In genomic region chr22:48305726-48306235, GRCh38 we compare ENCODE assay signal across 16 cellular contexts.
DNase-seq lines count a peak whose midpoint lies in the region; ATAC-seq, FAIRE-seq and TF ChIP-seq lines count a peak whose summit lies in the region.
"Had no signal": no experiment of that assay in that cellular context is flagged by ENCODE, and none has a peak within 500 bp of the region (broad histone marks: within the 10 kb centered on the region; RNA-seq: fewer than 3 reads in every experiment).

No MANE protein-coding gene starts in this region.

- no peak overlapping the region for H2BK5ac ChIP-seq in H9 (ENCODE audit: insufficient read length, low read length)

- H3K9ac ChIP-seq in H9 (ENCODE audit: extremely low read depth, insufficient read length, low read length) (no peak overlapping the region), kidney (ENCODE audit: low read length in 2 of 2) (no peak overlapping the region)

- CTCF ChIA-PET in activated CD8-positive, alpha-beta T cell treated with anti-CD3 and anti-CD28 coated beads, Interleukin-2, amount 10 ng/mL, durations not matched to agents 7 days and 5 days (lab: Charles Lee) = no interaction called here

- H3K14ac ChIP-seq in H9 (ENCODE audit: insufficient read depth, low read length) = peak overlapping the region; percentile 39; the same call in 1 of the 2 replicates

- TF ChIP-seq CTCF in GM13976 (IDR thresholded peaks at IDR 0.05; ENCODE audit: borderline replicate concordance, control extremely low read depth, extremely low read depth, insufficient read depth, missing control alignments) (no peak), H9 (conservative IDR thresholded peaks at IDR 0.05) (no peak), kidney (IDR thresholded peaks at IDR 0.05; ENCODE audit: borderline replicate concordance, extremely low read depth, insufficient read depth) (no peak)

- no peaks in the 10 kb centered on the region for H3K23me2 ChIP-seq in H9 (ENCODE audit: insufficient read length, low read depth, low read length, poor library complexity, severe bottlenecking)

- POLR2A ChIA-PET in activated CD8-positive, alpha-beta T cell treated with anti-CD3 and anti-CD28 coated beads, Interleukin-2, amount 10 ng/mL, durations not matched to agents 7 days and 5 days (lab: Charles Lee) = no interaction called here

- no peak for FAIRE-seq in kidney (lab: Jason Lieb, UNC)
- FAIRE-seq: A549, D721Med, G401.6, GM12891, GM18507 had no signal

- WGBS in H9 (ENCODE audit: extremely low coverage, insufficient read length, low lambda C conversion rate) = no CpG with 5 or more reads among the region's 14 CpGs

- H3K18ac ChIP-seq in H9 (ENCODE audit: insufficient read length, low read depth, low read length) = no peak overlapping the region

- H3K56ac ChIP-seq in H9 (ENCODE audit: insufficient read length, low read depth, low read length) = no peak overlapping the region

- H3T11ph ChIP-seq in H9 (ENCODE audit: low read length) = no peak overlapping the region

- no peak overlapping the region for H3K4me3 Mint-ChIP-seq in H9
- H3K4me3 Mint-ChIP-seq in stimulated activated effector memory CD8-positive, alpha-beta T cell treated with anti-CD3 and anti-CD28 coated beads, Interleukin-12 subunit alpha, Interleukin-12 subunit beta, amount 100 ng/mL, for 72 hours = no peak overlapping the region
- no peak overlapping the region for H3K4me3 Mint-ChIP-seq in activated CD8-positive, alpha-beta T cell treated with anti-CD3 and anti-CD28 coated beads, Interleukin-2, amount 10 ng/mL, durations not matched to agents 7 days and 5 days
- H3K4me3 Mint-ChIP-seq: CD4-positive, alpha-beta T cell had no signal

- no peaks in the 10 kb centered on the region for H3K79me1 ChIP-seq in H9 (ENCODE audit: insufficient read depth, low read depth, low read length, poor library complexity, severe bottlenecking)

- no peak overlapping the region for H4K5ac ChIP-seq in H9 (ENCODE audit: insufficient read length, low read depth, low read length)

- no peak overlapping the region for H3K27ac ChIP-seq in H9 (ENCODE audit: insufficient read length, low read depth, low read length)
- no peak overlapping the region for H3K27ac ChIP-seq in kidney (ENCODE audit: low read depth in 2 of 2, low read length in 2 of 2)
- H3K27ac ChIP-seq: A549, C4-2B had no signal

- intact Hi-C loops in kidney (cut with DNase I) = no loop called here

- no peak overlapping the region for H3K27ac Mint-ChIP-seq in H9
- no peak overlapping the region for H3K27ac Mint-ChIP-seq in stimulated activated effector memory CD8-positive, alpha-beta T cell treated with anti-CD3 and anti-CD28 coated beads, Interleukin-12 subunit alpha, Interleukin-12 subunit beta, amount 100 ng/mL, for 72 hours
- no peak overlapping the region for H3K27ac Mint-ChIP-seq in activated CD8-positive, alpha-beta T cell treated with anti-CD3 and anti-CD28 coated beads, Interleukin-2, amount 10 ng/mL, durations not matched to agents 7 days and 5 days
- H3K27ac Mint-ChIP-seq: CD4-positive, alpha-beta T cell had no signal

- H3K4me3 ChIP-seq in kidney (ENCODE audit: low read length in 2 of 2) = no peak overlapping the region
- H3K4me3 ChIP-seq: A549 had no signal

- no peaks in the 10 kb centered on the region for H3K36me3 ChIP-seq in kidney (ENCODE audit: control insufficient read depth in 1 of 2, insufficient read depth in 2 of 2, low read length in 2 of 2)

- H4K8ac ChIP-seq in H9 (replicated peaks; ENCODE audit: insufficient read length, low read depth, low read length) = no peak overlapping the region

- H3K4me2 ChIP-seq in H9 (ENCODE audit: insufficient read depth, insufficient read length, low read length) = no peak overlapping the region
- H3K4me2 ChIP-seq: A549 had no signal

- no peak overlapping the region for H2BK120ac ChIP-seq in H9 (ENCODE audit: low read depth, low read length, poor library complexity, severe bottlenecking)

- H3K4me1 ChIP-seq in H9 (ENCODE audit: insufficient read depth, low read length) (no peaks in the 10 kb centered on the region), kidney (ENCODE audit: control insufficient read depth in 1 of 2, insufficient read depth in 1 of 2, low read depth in 1 of 2, low read length in 2 of 2) (no peaks in the 10 kb centered on the region)
- H3K4me1 ChIP-seq: A549, Caco-2 had no signal

- no peaks in the 10 kb centered on the region for H3K79me2 ChIP-seq in H9 (ENCODE audit: insufficient read depth, low read length)

- DNase-seq in GM13976 (ENCODE audit: low spot score) (peak; percentile 17), H9 (no peak), kidney (peak; percentile 60)
- no peak for DNase-seq in stimulated activated effector memory CD8-positive, alpha-beta T cell treated with anti-CD3 and anti-CD28 coated beads, Interleukin-12 subunit alpha, Interleukin-12 subunit beta, amount 100 ng/mL, for 72 hours (ENCODE audit: low spot score in 2 of 2)
- DNase-seq in activated CD8-positive, alpha-beta T cell treated with anti-CD3 and anti-CD28 coated beads, Interleukin-2, amount 10 ng/mL, durations not matched to agents 7 days and 5 days = no peak
- DNase-seq: AML-193; Caco-2; CD4-positive, alpha-beta T cell; GOT3 had no signal

- peak; percentile 37 for ATAC-seq in stimulated activated effector memory CD8-positive, alpha-beta T cell treated with anti-CD3 and anti-CD28 coated beads, Interleukin-12 subunit alpha, Interleukin-12 subunit beta, amount 100 ng/mL, for 72 hours
- no peak for ATAC-seq in HG02571 (IDR thresholded peaks at IDR 0.05; ENCODE audit: unreplicated experiment)
- no peak for ATAC-seq in activated CD8-positive, alpha-beta T cell treated with anti-CD3 and anti-CD28 coated beads, Interleukin-2, amount 10 ng/mL, durations not matched to agents 7 days and 5 days
- ATAC-seq: A549 had no signal

- no peak overlapping the region for H2AFZ ChIP-seq in H9 (ENCODE audit: low read length)

- peaks cover 17 to 30% of the 10 kb centered on the region in 2 experiments for H3K4me1 Mint-ChIP-seq in H9
- no peaks in the 10 kb centered on the region for H3K4me1 Mint-ChIP-seq in stimulated activated effector memory CD8-positive, alpha-beta T cell treated with anti-CD3 and anti-CD28 coated beads, Interleukin-12 subunit alpha, Interleukin-12 subunit beta, amount 100 ng/mL, for 72 hours
- no peaks in the 10 kb centered on the region for H3K4me1 Mint-ChIP-seq in activated CD8-positive, alpha-beta T cell treated with anti-CD3 and anti-CD28 coated beads, Interleukin-2, amount 10 ng/mL, durations not matched to agents 7 days and 5 days (ENCODE audit: low read depth)

- H3K27me3 Mint-ChIP-seq in H9 (ENCODE audit: low read depth) = peaks cover 10% of the 10 kb centered on the region; the same call in 1 of the 2 replicates
- H3K27me3 Mint-ChIP-seq in activated CD8-positive, alpha-beta T cell treated with anti-CD3 and anti-CD28 coated beads, Interleukin-2, amount 10 ng/mL, durations not matched to agents 7 days and 5 days (ENCODE audit: low read depth) = no peaks in the 10 kb centered on the region
- H3K27me3 Mint-ChIP-seq: CD4-positive, alpha-beta T cell had no signal

- no peak overlapping the region for H2BK20ac ChIP-seq in H9 (ENCODE audit: low read depth, low read length, poor library complexity, severe bottlenecking)

- H3K36me3 Mint-ChIP-seq in H9 (ENCODE audit: insufficient read depth in 1 of 3, low read depth in 3 of 3) = no peaks in the 10 kb centered on the region
- H3K36me3 Mint-ChIP-seq in stimulated activated effector memory CD8-positive, alpha-beta T cell treated with anti-CD3 and anti-CD28 coated beads, Interleukin-12 subunit alpha, Interleukin-12 subunit beta, amount 100 ng/mL, for 72 hours = no peaks in the 10 kb centered on the region
- no peaks in the 10 kb centered on the region for H3K36me3 Mint-ChIP-seq in activated CD8-positive, alpha-beta T cell treated with anti-CD3 and anti-CD28 coated beads, Interleukin-2, amount 10 ng/mL, durations not matched to agents 7 days and 5 days (ENCODE audit: low read depth)

- no peak overlapping the region for H3K4ac ChIP-seq in H9 (ENCODE audit: low read depth, low read length)

- H2BK12ac ChIP-seq in H9 (ENCODE audit: insufficient read length, low read depth, low read length) = no peak overlapping the region

- in situ Hi-C loops in GM13976 (cut with MboI; ENCODE audit: low sequenced_read_pairs, unreplicated experiment) = no loop called here

- H4K20me1 ChIP-seq in H9 (ENCODE audit: control insufficient read depth, insufficient read depth, insufficient read length) = no peaks in the 10 kb centered on the region

- H3K9me3 Mint-ChIP-seq in H9 = no peaks in the 10 kb centered on the region
- no peaks in the 10 kb centered on the region for H3K9me3 Mint-ChIP-seq in stimulated activated effector memory CD8-positive, alpha-beta T cell treated with anti-CD3 and anti-CD28 coated beads, Interleukin-12 subunit alpha, Interleukin-12 subunit beta, amount 100 ng/mL, for 72 hours
- H3K9me3 Mint-ChIP-seq in activated CD8-positive, alpha-beta T cell treated with anti-CD3 and anti-CD28 coated beads, Interleukin-2, amount 10 ng/mL, durations not matched to agents 7 days and 5 days (ENCODE audit: insufficient read depth) = no peaks in the 10 kb centered on the region
- H3K9me3 Mint-ChIP-seq: CD4-positive, alpha-beta T cell had no signal

- H3K27me3 ChIP-seq in H9 (ENCODE audit: insufficient read depth, low read length) = no peaks in the 10 kb centered on the region

- H3K9me3 ChIP-seq in H9 (ENCODE audit: control insufficient read depth, low read depth, low read length) (no peaks in the 10 kb centered on the region), kidney (ENCODE audit: control insufficient read depth in 1 of 2, low read length in 2 of 2) (no peaks in the 10 kb centered on the region)
- H3K9me3 ChIP-seq: A549, Caco-2 had no signal

- no peak overlapping the region for H4K91ac ChIP-seq in H9 (ENCODE audit: insufficient read length, low read depth, low read length)

- H2BK15ac ChIP-seq in H9 (ENCODE audit: low read depth, low read length) = no peak overlapping the region

- no peak overlapping the region for H2AK5ac ChIP-seq in H9 (ENCODE audit: insufficient read length, low read length)

- no peak overlapping the region for H3K23ac ChIP-seq in H9 (ENCODE audit: insufficient read length, low read depth, low read length)

Comparison
In these comparisons a context has a peak if more than half of its experiments do, and no peak if none do; other contexts are left out.
1. DNase-seq: peak in GM13976 (single experiment) and kidney (single experiment); none in H9 (single experiment), stimulated activated effector memory CD8-positive, alpha-beta T cell treated with anti-CD3 and anti-CD28 coated beads, Interleukin-12 subunit alpha, Interleukin-12 subunit beta, amount 100 ng/mL, for 72 hours (0 of 2) and activated CD8-positive, alpha-beta T cell treated with anti-CD3 and anti-CD28 coated beads, Interleukin-2, amount 10 ng/mL, durations not matched to agents 7 days and 5 days (single experiment).